Comparison of ENCODE assay signal across 14 cellular contexts in genomic region chr9:5773324-5773999, GRCh38. TPM values are rescaled to one million over a fixed set of nuclear protein-coding genes. Genes with fewer than 3 reads are reported as not detected.
DNase-seq lines count a peak whose midpoint lies in the region; ATAC-seq and TF ChIP-seq lines count a peak whose summit lies in the region.
"Had no signal": no experiment of that assay in that cellular context is flagged by ENCODE, and none has a peak within 500 bp of the region (broad histone marks: within the 10 kb centered on the region; RNA-seq: fewer than 3 reads in every experiment).

No MANE protein-coding gene starts in this region.

- no peaks in the 10 kb centered on the region for H3K27me3 ChIP-seq in CD8-positive, alpha-beta memory T cell (ENCODE audit: insufficient read depth, low read length, poor library complexity, severe bottlenecking)
- H3K27me3 ChIP-seq in H9 (ENCODE audit: insufficient read depth, low read length), result no peaks in the 10 kb centered on the region
- H3K27me3 ChIP-seq: heart left ventricle had no signal

- peaks cover 2 to 8% (median 2%) of the 10 kb centered on the region in 3 donors for H3K4me1 Mint-ChIP-seq in CD8-positive, alpha-beta memory T cell
- H3K4me1 Mint-ChIP-seq in H9 (peaks cover 6 to 10% of the 10 kb centered on the region in 2 experiments), memory B cell (no peaks in the 10 kb centered on the region)
- peaks cover 3% of the 10 kb centered on the region for H3K4me1 Mint-ChIP-seq in activated T-helper 2 cell treated with anti-CD3 and anti-CD28 coated beads, Interferon-gamma antibody, Interleukin-2, Interleukin-4, amounts not matched to agents 10 μg/mL and 5 μg/mL and 100 μg/mL, durations not matched to agents 14 hours and 24 hours and 36 hours (ENCODE audit: low read depth)
- H3K4me1 Mint-ChIP-seq: stimulated activated memory B cell treated with anti-CD40 and anti-IgM and Interleukin-4, amounts not matched to agents 10 μg/mL and 1 μg/mL and 100 μg/mL, for 72 hours had no signal

- no peak overlapping the region for H2AFZ ChIP-seq in H9 (ENCODE audit: low read length)

- no peaks in the 10 kb centered on the region for H3K4me1 ChIP-seq in CD8-positive, alpha-beta memory T cell (ENCODE audit: insufficient read depth, low read length)
- no peaks in the 10 kb centered on the region for H3K4me1 ChIP-seq in H9 (ENCODE audit: insufficient read depth, low read length)
- H3K4me1 ChIP-seq: heart left ventricle, lower lobe of right lung had no signal

- H2BK120ac ChIP-seq in H9 (ENCODE audit: low read depth, low read length, poor library complexity, severe bottlenecking), result no peak overlapping the region

- no peak for DNase-seq in CD8-positive, alpha-beta memory T cell
- DNase-seq in H9 (no peak), memory B cell (ENCODE audit: low spot score in 2 of 2) (no peak), NCI-H2081 (lab: John Stamatoyannopoulos, UW) (no peak), NCI-H1694 (lab: John Stamatoyannopoulos, UW) (no peak), AG20443 (ENCODE audit: low spot score) (no peak), NCI-H1694 treated with DMSO at 0.1 percent for 48 hours (lab: John Stamatoyannopoulos, UW) (no peak)
- no peak for DNase-seq in activated T-helper 2 cell treated with anti-CD3 and anti-CD28 coated beads, Interferon-gamma antibody, Interleukin-2, Interleukin-4, amounts not matched to agents 10 μg/mL and 5 μg/mL and 100 μg/mL, durations not matched to agents 14 hours and 24 hours and 36 hours (ENCODE audit: low spot score)
- DNase-seq: activated CD4-positive, alpha-beta T cell treated with anti-CD3 and anti-CD28 coated beads, Interleukin-2, amount 50 U/mL, for 1 hour; heart left ventricle; lower lobe of right lung; NCI-H69 had no signal

- H3K27ac Mint-ChIP-seq in CD8-positive, alpha-beta memory T cell, result peak overlapping the region in 7 of 8 donors; percentile 2 to 78 (median 12)
- H3K27ac Mint-ChIP-seq in H9 (no peak overlapping the region), memory B cell (peak overlapping the region; percentile 14)
- H3K27ac Mint-ChIP-seq in activated T-helper 2 cell treated with anti-CD3 and anti-CD28 coated beads, Interferon-gamma antibody, Interleukin-2, Interleukin-4, amounts not matched to agents 10 μg/mL and 5 μg/mL and 100 μg/mL, durations not matched to agents 14 hours and 24 hours and 36 hours, result peak overlapping the region; percentile 8
- H3K27ac Mint-ChIP-seq: activated naive CD4-positive, alpha-beta T cell treated with anti-CD3 and anti-CD28 coated beads, Interleukin-2, amount 50 U/mL, for 24 hours; stimulated activated memory B cell treated with anti-CD40 and anti-IgM and Interleukin-4, amounts not matched to agents 10 μg/mL and 1 μg/mL and 100 μg/mL, for 72 hours had no signal

- H3K23ac ChIP-seq in H9 (ENCODE audit: insufficient read length, low read depth, low read length), result no peak overlapping the region

- POLR2A ChIA-PET in CD8-positive, alpha-beta memory T cell (lab: Charles Lee), result no interaction called here

- peaks cover 20% of the 10 kb centered on the region for H3K36me3 ChIP-seq in CD8-positive, alpha-beta memory T cell (ENCODE audit: insufficient read depth, low read length)

- H3K4me3 ChIP-seq in CD8-positive, alpha-beta memory T cell (ENCODE audit: low read length), result no peak overlapping the region
- H3K4me3 ChIP-seq: heart left ventricle, lower lobe of right lung had no signal

- TF ChIP-seq CTCF in H9 (conservative IDR thresholded peaks at IDR 0.05), result peak; percentile 57

- no peaks in the 10 kb centered on the region for H3K79me1 ChIP-seq in H9 (ENCODE audit: insufficient read depth, low read depth, low read length, poor library complexity, severe bottlenecking)

- no peaks in the 10 kb centered on the region for H3K79me2 ChIP-seq in H9 (ENCODE audit: insufficient read depth, low read length)

- no peak overlapping the region for H4K5ac ChIP-seq in H9 (ENCODE audit: insufficient read length, low read depth, low read length)

- no peak overlapping the region for H2BK15ac ChIP-seq in H9 (ENCODE audit: low read depth, low read length)

- ATAC-seq in memory B cell (ENCODE audit: low read depth), result no peak
- ATAC-seq: heart left ventricle; lower lobe of right lung; stimulated activated memory B cell treated with anti-CD40 and anti-IgM and Interleukin-4, amounts not matched to agents 10 μg/mL and 1 μg/mL and 100 μg/mL, for 72 hours had no signal

- WGBS in H9 (ENCODE audit: extremely low coverage, insufficient read length, low lambda C conversion rate), result no CpG with 5 or more reads among the region's 3 CpGs

- H3K9me3 ChIP-seq in CD8-positive, alpha-beta memory T cell (ENCODE audit: low read length), result peaks cover 3% of the 10 kb centered on the region
- peaks cover 3% of the 10 kb centered on the region for H3K9me3 ChIP-seq in H9 (ENCODE audit: control insufficient read depth, low read depth, low read length)

- no peak overlapping the region for H4K8ac ChIP-seq in H9 (replicated peaks; ENCODE audit: insufficient read length, low read depth, low read length)

- no peaks in the 10 kb centered on the region for H3K27me3 Mint-ChIP-seq in CD8-positive, alpha-beta memory T cell
- H3K27me3 Mint-ChIP-seq in H9 (ENCODE audit: low read depth) (no peaks in the 10 kb centered on the region), memory B cell (no peaks in the 10 kb centered on the region)
- H3K27me3 Mint-ChIP-seq in activated T-helper 2 cell treated with anti-CD3 and anti-CD28 coated beads, Interferon-gamma antibody, Interleukin-2, Interleukin-4, amounts not matched to agents 10 μg/mL and 5 μg/mL and 100 μg/mL, durations not matched to agents 14 hours and 24 hours and 36 hours (ENCODE audit: low read depth), result no peaks in the 10 kb centered on the region
- H3K27me3 Mint-ChIP-seq: activated naive CD4-positive, alpha-beta T cell treated with anti-CD3 and anti-CD28 coated beads, Interleukin-2, amount 50 U/mL, for 24 hours; stimulated activated memory B cell treated with anti-CD40 and anti-IgM and Interleukin-4, amounts not matched to agents 10 μg/mL and 1 μg/mL and 100 μg/mL, for 72 hours had no signal

- H3K4me2 ChIP-seq in H9 (ENCODE audit: insufficient read depth, insufficient read length, low read length), result no peak overlapping the region

- peaks cover 26 to 87% (median 30%) of the 10 kb centered on the region in 3 donors for H3K36me3 Mint-ChIP-seq in CD8-positive, alpha-beta memory T cell
- H3K36me3 Mint-ChIP-seq in H9 (ENCODE audit: insufficient read depth in 1 of 3, low read depth in 3 of 3) (peaks cover 28 to 46% (median 39%) of the 10 kb centered on the region in 3 experiments), memory B cell (peaks cover 41% of the 10 kb centered on the region)
- H3K36me3 Mint-ChIP-seq in activated T-helper 2 cell treated with anti-CD3 and anti-CD28 coated beads, Interferon-gamma antibody, Interleukin-2, Interleukin-4, amounts not matched to agents 10 μg/mL and 5 μg/mL and 100 μg/mL, durations not matched to agents 14 hours and 24 hours and 36 hours (ENCODE audit: low read depth), result peaks cover 73% of the 10 kb centered on the region

- H3K9ac ChIP-seq in H9 (ENCODE audit: extremely low read depth, insufficient read length, low read length), result no peak overlapping the region

- no peak overlapping the region for H3K56ac ChIP-seq in H9 (ENCODE audit: insufficient read length, low read depth, low read length)

- CTCF ChIA-PET in CD8-positive, alpha-beta memory T cell (lab: Charles Lee), result interaction anchor here (1.0 to 2.8 kb wide), 3 partner anchors 10 to 323 kb away, joined by 3 to 7 read pairs (median 3); partner anchors contain the start of genes CD274 and ERMP1

- H3T11ph ChIP-seq in H9 (ENCODE audit: low read length), result no peak overlapping the region

- H2BK20ac ChIP-seq in H9 (ENCODE audit: low read depth, low read length, poor library complexity, severe bottlenecking), result no peak overlapping the region

- no peak overlapping the region for H2AK5ac ChIP-seq in H9 (ENCODE audit: insufficient read length, low read length)

- no peak overlapping the region for H2BK5ac ChIP-seq in H9 (ENCODE audit: insufficient read length, low read length)

- no peaks in the 10 kb centered on the region for H4K20me1 ChIP-seq in H9 (ENCODE audit: control insufficient read depth, insufficient read depth, insufficient read length)

- no peak overlapping the region for H3K4me3 Mint-ChIP-seq in CD8-positive, alpha-beta memory T cell
- H3K4me3 Mint-ChIP-seq in H9, result no peak overlapping the region; a peak in 1 of 5 replicates
- H3K4me3 Mint-ChIP-seq in activated T-helper 2 cell treated with anti-CD3 and anti-CD28 coated beads, Interferon-gamma antibody, Interleukin-2, Interleukin-4, amounts not matched to agents 10 μg/mL and 5 μg/mL and 100 μg/mL, durations not matched to agents 14 hours and 24 hours and 36 hours (ENCODE audit: low read depth), result no peak overlapping the region
- H3K4me3 Mint-ChIP-seq in memory B cell, result no peak overlapping the region
- H3K4me3 Mint-ChIP-seq: activated naive CD4-positive, alpha-beta T cell treated with anti-CD3 and anti-CD28 coated beads, Interleukin-2, amount 50 U/mL, for 24 hours; stimulated activated memory B cell treated with anti-CD40 and anti-IgM and Interleukin-4, amounts not matched to agents 10 μg/mL and 1 μg/mL and 100 μg/mL, for 72 hours had no signal

- H3K27ac ChIP-seq in CD8-positive, alpha-beta memory T cell (ENCODE audit: low read depth, low read length), result no peak overlapping the region
- H3K27ac ChIP-seq in H9 (ENCODE audit: insufficient read length, low read depth, low read length), result no peak overlapping the region
- H3K27ac ChIP-seq: heart left ventricle, lower lobe of right lung had no signal

- H4K91ac ChIP-seq in H9 (ENCODE audit: insufficient read length, low read depth, low read length), result no peak overlapping the region

- no peak overlapping the region for H3K14ac ChIP-seq in H9 (ENCODE audit: insufficient read depth, low read length)

- H2BK12ac ChIP-seq in H9 (ENCODE audit: insufficient read length, low read depth, low read length), result no peak overlapping the region

- peaks cover 0 to 9% (median under 1%) of the 10 kb centered on the region in 5 donors for H3K9me3 Mint-ChIP-seq in CD8-positive, alpha-beta memory T cell
- peaks cover 4 to 5% of the 10 kb centered on the region in 2 experiments; a peak in 4 of 5 replicates for H3K9me3 Mint-ChIP-seq in H9
- peaks cover 4% of the 10 kb centered on the region for H3K9me3 Mint-ChIP-seq in activated T-helper 2 cell treated with anti-CD3 and anti-CD28 coated beads, Interferon-gamma antibody, Interleukin-2, Interleukin-4, amounts not matched to agents 10 μg/mL and 5 μg/mL and 100 μg/mL, durations not matched to agents 14 hours and 24 hours and 36 hours
- H3K9me3 Mint-ChIP-seq in memory B cell, result peaks cover 3% of the 10 kb centered on the region

- no peak overlapping the region for H3K18ac ChIP-seq in H9 (ENCODE audit: insufficient read length, low read depth, low read length)

- H3K23me2 ChIP-seq in H9 (ENCODE audit: insufficient read length, low read depth, low read length, poor library complexity, severe bottlenecking), result no peaks in the 10 kb centered on the region

- H3K4ac ChIP-seq in H9 (ENCODE audit: low read depth, low read length), result no peak overlapping the region

- intact Hi-C loops in activated T-helper 2 cell treated with anti-CD3 and anti-CD28 coated beads, Interferon-gamma antibody, Interleukin-2, Interleukin-4, amounts not matched to agents 10 μg/mL and 5 μg/mL and 100 μg/mL, durations not matched to agents 14 hours and 24 hours and 36 hours (cut with micrococcal nuclease), result no loop called here

RNA-seq across cellular contexts. Expression of gene ERMP1, which starts 59.5 kb away (rescaled TPM):
- 1 to 10 TPM; 8.6 to 10.0 TPM for total RNA-seq in CD8-positive, alpha-beta memory T cell
- polyA plus RNA-seq in CD8-positive, alpha-beta memory T cell, result 17.2 TPM
- 19.0 and 20.2 TPM in 2 replicates for total RNA-seq in H9 (2021)
- total RNA-seq in activated T-helper 2 cell treated with anti-CD3 and anti-CD28 coated beads, Interferon-gamma antibody, Interleukin-2, Interleukin-4, amounts not matched to agents 10 μg/mL and 5 μg/mL and 100 μg/mL, durations not matched to agents 14 hours and 24 hours and 36 hours, result 21.1 and 25.3 TPM in 2 replicates

Comparison
In these comparisons a context has a peak if more than half of its experiments do, and no peak if none do; other contexts are left out.
1. H3K27ac Mint-ChIP-seq: peak in CD8-positive, alpha-beta memory T cell (7 of 8), activated T-helper 2 cell treated with anti-CD3 and anti-CD28 coated beads, Interferon-gamma antibody, Interleukin-2, Interleukin-4, amounts not matched to agents 10 μg/mL and 5 μg/mL and 100 μg/mL, durations not matched to agents 14 hours and 24 hours and 36 hours (single experiment) and memory B cell (single experiment); none in H9 (0 of 3).